In the genomic region with DNA sequence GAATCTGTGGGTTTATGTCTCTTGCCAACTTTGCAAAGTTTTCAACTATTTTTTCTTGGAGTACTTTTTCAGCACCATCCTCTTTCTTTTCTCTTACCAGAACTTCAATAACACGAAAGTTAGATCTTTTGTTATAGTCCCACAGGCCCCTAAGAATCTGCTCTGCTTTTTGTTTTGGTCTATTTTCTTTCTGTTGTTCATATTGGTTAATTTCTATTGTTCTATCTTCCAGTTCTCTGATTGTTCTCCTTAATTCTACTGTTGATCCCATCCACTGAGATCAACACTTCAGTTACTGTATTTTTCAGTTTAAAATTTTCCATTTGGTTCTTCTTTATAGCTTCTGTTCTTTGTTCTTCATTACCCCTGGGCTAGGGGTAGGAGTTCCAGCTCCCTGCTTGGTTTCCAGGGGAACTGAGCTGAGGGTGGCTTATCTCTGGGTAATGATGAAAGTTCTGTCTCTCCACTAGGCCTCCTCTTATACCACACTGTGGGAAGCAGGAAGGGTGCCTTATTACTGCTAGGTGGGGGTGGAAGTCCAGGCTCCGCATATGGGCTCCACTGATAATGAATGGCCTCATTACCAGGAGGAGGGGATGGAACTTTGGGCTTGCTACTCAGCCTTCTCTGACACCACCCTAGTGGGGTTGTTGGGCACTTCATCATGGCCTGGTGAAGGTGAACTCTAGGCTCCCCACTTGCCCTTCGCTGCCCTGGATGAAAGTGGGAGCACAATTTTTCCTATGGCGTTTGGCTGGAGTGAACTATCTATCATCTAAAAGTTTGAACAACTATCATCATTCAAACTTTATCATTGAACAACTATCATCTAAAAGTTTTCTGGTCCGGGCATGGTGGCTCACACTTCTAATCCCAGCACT, we compare ENCODE assay signal across 1 cellular context.
A peak's percentile ranks its signal among the peaks of the same experiment; 100 is the strongest.
TF ChIP-seq lines count a peak whose summit lies in the region.

No MANE protein-coding gene starts in this region.

TF ChIP-seq in K562, 482 proteins besides CTCF, POLR2A, EP300 and RAD21 (continued from another document and continues in another):
- TF ChIP-seq, protein P1, sequence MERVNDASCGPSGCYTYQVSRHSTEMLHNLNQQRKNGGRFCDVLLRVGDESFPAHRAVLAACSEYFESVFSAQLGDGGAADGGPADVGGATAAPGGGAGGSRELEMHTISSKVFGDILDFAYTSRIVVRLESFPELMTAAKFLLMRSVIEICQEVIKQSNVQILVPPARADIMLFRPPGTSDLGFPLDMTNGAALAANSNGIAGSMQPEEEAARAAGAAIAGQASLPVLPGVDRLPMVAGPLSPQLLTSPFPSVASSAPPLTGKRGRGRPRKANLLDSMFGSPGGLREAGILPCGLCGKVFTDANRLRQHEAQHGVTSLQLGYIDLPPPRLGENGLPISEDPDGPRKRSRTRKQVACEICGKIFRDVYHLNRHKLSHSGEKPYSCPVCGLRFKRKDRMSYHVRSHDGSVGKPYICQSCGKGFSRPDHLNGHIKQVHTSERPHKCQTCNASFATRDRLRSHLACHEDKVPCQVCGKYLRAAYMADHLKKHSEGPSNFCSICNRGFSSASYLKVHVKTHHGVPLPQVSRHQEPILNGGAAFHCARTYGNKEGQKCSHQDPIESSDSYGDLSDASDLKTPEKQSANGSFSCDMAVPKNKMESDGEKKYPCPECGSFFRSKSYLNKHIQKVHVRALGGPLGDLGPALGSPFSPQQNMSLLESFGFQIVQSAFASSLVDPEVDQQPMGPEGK (CRISPR knock-in tag; IDR thresholded peaks at IDR 0.05; ENCODE audit: borderline replicate concordance): no peak
- TF ChIP-seq NCOA6 (IDR thresholded peaks at IDR 0.05): no peak
- TF ChIP-seq, protein P2, sequence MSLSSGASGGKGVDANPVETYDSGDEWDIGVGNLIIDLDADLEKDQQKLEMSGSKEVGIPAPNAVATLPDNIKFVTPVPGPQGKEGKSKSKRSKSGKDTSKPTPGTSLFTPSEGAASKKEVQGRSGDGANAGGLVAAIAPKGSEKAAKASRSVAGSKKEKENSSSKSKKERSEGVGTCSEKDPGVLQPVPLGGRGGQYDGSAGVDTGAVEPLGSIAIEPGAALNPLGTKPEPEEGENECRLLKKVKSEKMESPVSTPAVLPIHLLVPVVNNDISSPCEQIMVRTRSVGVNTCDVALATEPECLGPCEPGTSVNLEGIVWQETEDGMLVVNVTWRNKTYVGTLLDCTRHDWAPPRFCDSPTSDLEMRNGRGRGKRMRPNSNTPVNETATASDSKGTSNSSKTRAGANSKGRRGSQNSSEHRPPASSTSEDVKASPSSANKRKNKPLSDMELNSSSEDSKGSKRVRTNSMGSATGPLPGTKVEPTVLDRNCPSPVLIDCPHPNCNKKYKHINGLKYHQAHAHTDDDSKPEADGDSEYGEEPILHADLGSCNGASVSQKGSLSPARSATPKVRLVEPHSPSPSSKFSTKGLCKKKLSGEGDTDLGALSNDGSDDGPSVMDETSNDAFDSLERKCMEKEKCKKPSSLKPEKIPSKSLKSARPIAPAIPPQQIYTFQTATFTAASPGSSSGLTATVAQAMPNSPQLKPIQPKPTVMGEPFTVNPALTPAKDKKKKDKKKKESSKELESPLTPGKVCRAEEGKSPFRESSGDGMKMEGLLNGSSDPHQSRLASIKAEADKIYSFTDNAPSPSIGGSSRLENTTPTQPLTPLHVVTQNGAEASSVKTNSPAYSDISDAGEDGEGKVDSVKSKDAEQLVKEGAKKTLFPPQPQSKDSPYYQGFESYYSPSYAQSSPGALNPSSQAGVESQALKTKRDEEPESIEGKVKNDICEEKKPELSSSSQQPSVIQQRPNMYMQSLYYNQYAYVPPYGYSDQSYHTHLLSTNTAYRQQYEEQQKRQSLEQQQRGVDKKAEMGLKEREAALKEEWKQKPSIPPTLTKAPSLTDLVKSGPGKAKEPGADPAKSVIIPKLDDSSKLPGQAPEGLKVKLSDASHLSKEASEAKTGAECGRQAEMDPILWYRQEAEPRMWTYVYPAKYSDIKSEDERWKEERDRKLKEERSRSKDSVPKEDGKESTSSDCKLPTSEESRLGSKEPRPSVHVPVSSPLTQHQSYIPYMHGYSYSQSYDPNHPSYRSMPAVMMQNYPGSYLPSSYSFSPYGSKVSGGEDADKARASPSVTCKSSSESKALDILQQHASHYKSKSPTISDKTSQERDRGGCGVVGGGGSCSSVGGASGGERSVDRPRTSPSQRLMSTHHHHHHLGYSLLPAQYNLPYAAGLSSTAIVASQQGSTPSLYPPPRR (CRISPR knock-in tag; IDR thresholded peaks at IDR 0.05; ENCODE audit: borderline replicate concordance): no peak
- no peak; the same call in none of the 2 replicates for TF ChIP-seq NFRKB (IDR thresholded peaks at IDR 0.05; ENCODE audit: low read depth)
- TF ChIP-seq ZNF695 (CRISPR knock-in tag; IDR thresholded peaks at IDR 0.05): no peak
- TF ChIP-seq, protein P3, sequence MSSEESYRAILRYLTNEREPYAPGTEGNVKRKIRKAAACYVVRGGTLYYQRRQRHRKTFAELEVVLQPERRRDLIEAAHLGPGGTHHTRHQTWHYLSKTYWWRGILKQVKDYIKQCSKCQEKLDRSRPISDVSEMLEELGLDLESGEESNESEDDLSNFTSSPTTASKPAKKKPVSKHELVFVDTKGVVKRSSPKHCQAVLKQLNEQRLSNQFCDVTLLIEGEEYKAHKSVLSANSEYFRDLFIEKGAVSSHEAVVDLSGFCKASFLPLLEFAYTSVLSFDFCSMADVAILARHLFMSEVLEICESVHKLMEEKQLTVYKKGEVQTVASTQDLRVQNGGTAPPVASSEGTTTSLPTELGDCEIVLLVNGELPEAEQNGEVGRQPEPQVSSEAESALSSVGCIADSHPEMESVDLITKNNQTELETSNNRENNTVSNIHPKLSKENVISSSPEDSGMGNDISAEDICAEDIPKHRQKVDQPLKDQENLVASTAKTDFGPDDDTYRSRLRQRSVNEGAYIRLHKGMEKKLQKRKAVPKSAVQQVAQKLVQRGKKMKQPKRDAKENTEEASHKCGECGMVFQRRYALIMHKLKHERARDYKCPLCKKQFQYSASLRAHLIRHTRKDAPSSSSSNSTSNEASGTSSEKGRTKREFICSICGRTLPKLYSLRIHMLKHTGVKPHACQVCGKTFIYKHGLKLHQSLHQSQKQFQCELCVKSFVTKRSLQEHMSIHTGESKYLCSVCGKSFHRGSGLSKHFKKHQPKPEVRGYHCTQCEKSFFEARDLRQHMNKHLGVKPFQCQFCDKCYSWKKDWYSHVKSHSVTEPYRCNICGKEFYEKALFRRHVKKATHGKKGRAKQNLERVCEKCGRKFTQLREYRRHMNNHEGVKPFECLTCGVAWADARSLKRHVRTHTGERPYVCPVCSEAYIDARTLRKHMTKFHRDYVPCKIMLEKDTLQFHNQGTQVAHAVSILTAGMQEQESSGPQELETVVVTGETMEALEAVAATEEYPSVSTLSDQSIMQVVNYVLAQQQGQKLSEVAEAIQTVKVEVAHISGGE (CRISPR knock-in tag; IDR thresholded peaks at IDR 0.05): peak in 1 of 3 experiments; percentile 88; a peak in 2 of 6 replicates
- TF ChIP-seq, protein P4, sequence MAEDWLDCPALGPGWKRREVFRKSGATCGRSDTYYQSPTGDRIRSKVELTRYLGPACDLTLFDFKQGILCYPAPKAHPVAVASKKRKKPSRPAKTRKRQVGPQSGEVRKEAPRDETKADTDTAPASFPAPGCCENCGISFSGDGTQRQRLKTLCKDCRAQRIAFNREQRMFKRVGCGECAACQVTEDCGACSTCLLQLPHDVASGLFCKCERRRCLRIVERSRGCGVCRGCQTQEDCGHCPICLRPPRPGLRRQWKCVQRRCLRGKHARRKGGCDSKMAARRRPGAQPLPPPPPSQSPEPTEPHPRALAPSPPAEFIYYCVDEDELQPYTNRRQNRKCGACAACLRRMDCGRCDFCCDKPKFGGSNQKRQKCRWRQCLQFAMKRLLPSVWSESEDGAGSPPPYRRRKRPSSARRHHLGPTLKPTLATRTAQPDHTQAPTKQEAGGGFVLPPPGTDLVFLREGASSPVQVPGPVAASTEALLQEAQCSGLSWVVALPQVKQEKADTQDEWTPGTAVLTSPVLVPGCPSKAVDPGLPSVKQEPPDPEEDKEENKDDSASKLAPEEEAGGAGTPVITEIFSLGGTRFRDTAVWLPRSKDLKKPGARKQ (CRISPR knock-in tag; IDR thresholded peaks at IDR 0.05): no peak
- TF ChIP-seq, protein P5, sequence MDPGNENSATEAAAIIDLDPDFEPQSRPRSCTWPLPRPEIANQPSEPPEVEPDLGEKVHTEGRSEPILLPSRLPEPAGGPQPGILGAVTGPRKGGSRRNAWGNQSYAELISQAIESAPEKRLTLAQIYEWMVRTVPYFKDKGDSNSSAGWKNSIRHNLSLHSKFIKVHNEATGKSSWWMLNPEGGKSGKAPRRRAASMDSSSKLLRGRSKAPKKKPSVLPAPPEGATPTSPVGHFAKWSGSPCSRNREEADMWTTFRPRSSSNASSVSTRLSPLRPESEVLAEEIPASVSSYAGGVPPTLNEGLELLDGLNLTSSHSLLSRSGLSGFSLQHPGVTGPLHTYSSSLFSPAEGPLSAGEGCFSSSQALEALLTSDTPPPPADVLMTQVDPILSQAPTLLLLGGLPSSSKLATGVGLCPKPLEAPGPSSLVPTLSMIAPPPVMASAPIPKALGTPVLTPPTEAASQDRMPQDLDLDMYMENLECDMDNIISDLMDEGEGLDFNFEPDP (CRISPR knock-in tag; IDR thresholded peaks at IDR 0.05): no peak
- TF ChIP-seq, protein P6, sequence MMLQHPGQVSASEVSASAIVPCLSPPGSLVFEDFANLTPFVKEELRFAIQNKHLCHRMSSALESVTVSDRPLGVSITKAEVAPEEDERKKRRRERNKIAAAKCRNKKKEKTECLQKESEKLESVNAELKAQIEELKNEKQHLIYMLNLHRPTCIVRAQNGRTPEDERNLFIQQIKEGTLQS (IDR thresholded peaks at IDR 0.05): peak; percentile 90
- TF ChIP-seq, protein P6 (CRISPR knock-in tag; conservative IDR thresholded peaks at IDR 0.05): peak; percentile 77; the same call in 1 of the 2 replicates
- TF ChIP-seq HIVEP1 (CRISPR knock-in tag; IDR thresholded peaks at IDR 0.05): 0 out of 2 replicates have a peak, but pooled peaks have one; percentile 61
- TF ChIP-seq SNRNP70 (optimal IDR thresholded peaks at IDR 0.05; ENCODE audit: low read depth, low read length): no peak
- TF ChIP-seq KLF13 (tag; IDR thresholded peaks at IDR 0.05; ENCODE audit: borderline replicate concordance, low read depth): no peak
- no peak for TF ChIP-seq RBM39 (optimal IDR thresholded peaks at IDR 0.05; ENCODE audit: low read depth, low read length)
- TF ChIP-seq NFYB (IDR thresholded peaks at IDR 0.05; ENCODE audit: extremely low read depth, insufficient read length): no peak
- no peak for TF ChIP-seq ZNF764 (CRISPR knock-in tag; IDR thresholded peaks at IDR 0.05; ENCODE audit: low read depth)
- no peak for TF ChIP-seq ARID2 (IDR thresholded peaks at IDR 0.05)
- no peak for TF ChIP-seq GTF2F1 (IDR thresholded peaks at IDR 0.05; ENCODE audit: low read depth, low read length)
- peak; percentile 62 for TF ChIP-seq GABPA (tag; conservative IDR thresholded peaks at IDR 0.05; ENCODE audit: low read depth)
- no peak for TF ChIP-seq RBM34 (IDR thresholded peaks at IDR 0.05; ENCODE audit: borderline replicate concordance, insufficient read depth, low read length)
- TF ChIP-seq, protein P7, sequence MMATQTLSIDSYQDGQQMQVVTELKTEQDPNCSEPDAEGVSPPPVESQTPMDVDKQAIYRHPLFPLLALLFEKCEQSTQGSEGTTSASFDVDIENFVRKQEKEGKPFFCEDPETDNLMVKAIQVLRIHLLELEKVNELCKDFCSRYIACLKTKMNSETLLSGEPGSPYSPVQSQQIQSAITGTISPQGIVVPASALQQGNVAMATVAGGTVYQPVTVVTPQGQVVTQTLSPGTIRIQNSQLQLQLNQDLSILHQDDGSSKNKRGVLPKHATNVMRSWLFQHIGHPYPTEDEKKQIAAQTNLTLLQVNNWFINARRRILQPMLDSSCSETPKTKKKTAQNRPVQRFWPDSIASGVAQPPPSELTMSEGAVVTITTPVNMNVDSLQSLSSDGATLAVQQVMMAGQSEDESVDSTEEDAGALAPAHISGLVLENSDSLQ (IDR thresholded peaks at IDR 0.05): peak; percentile 60
- peak; percentile 97 for TF ChIP-seq MTA3 (IDR thresholded peaks at IDR 0.05; ENCODE audit: borderline replicate concordance)
- TF ChIP-seq, protein P8, sequence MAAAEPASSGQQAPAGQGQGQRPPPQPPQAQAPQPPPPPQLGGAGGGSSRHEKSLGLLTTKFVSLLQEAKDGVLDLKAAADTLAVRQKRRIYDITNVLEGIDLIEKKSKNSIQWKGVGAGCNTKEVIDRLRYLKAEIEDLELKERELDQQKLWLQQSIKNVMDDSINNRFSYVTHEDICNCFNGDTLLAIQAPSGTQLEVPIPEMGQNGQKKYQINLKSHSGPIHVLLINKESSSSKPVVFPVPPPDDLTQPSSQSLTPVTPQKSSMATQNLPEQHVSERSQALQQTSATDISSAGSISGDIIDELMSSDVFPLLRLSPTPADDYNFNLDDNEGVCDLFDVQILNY (CRISPR knock-in tag; IDR thresholded peaks at IDR 0.05): no peak
- TF ChIP-seq ZNF263 (CRISPR knock-in tag; IDR thresholded peaks at IDR 0.05; ENCODE audit: borderline replicate concordance): peak; percentile 57; the same call in 1 of the 2 replicates
- TF ChIP-seq ZNF146 (CRISPR knock-in tag; IDR thresholded peaks at IDR 0.05; ENCODE audit: unreplicated experiment): no peak
- no peak for TF ChIP-seq PRMT5 (CRISPR knock-in tag; IDR thresholded peaks at IDR 0.05)
- peak; percentile 91 to 93 for TF ChIP-seq MAZ (CRISPR knock-in tag; conservative IDR thresholded peaks at IDR 0.05 in 1 of 2, IDR thresholded peaks at IDR 0.05 in 1 of 2)
- peak; percentile 67 for TF ChIP-seq BHLHE40 (IDR thresholded peaks at IDR 0.05; ENCODE audit: low read length)
- TF ChIP-seq, protein P9, sequence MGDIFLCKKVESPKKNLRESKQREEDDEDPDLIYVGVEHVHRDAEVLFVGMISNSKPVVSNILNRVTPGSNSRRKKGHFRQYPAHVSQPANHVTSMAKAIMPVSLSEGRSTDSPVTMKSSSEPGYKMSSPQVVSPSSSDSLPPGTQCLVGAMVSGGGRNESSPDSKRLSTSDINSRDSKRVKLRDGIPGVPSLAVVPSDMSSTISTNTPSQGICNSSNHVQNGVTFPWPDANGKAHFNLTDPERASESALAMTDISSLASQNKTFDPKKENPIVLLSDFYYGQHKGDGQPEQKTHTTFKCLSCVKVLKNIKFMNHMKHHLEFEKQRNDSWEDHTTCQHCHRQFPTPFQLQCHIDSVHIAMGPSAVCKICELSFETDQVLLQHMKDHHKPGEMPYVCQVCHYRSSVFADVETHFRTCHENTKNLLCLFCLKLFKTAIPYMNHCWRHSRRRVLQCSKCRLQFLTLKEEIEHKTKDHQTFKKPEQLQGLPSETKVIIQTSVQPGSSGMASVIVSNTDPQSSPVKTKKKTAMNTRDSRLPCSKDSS (IDR thresholded peaks at IDR 0.05; ENCODE audit: low read depth, partially characterized antibody): no peak
- TF ChIP-seq, protein P10, sequence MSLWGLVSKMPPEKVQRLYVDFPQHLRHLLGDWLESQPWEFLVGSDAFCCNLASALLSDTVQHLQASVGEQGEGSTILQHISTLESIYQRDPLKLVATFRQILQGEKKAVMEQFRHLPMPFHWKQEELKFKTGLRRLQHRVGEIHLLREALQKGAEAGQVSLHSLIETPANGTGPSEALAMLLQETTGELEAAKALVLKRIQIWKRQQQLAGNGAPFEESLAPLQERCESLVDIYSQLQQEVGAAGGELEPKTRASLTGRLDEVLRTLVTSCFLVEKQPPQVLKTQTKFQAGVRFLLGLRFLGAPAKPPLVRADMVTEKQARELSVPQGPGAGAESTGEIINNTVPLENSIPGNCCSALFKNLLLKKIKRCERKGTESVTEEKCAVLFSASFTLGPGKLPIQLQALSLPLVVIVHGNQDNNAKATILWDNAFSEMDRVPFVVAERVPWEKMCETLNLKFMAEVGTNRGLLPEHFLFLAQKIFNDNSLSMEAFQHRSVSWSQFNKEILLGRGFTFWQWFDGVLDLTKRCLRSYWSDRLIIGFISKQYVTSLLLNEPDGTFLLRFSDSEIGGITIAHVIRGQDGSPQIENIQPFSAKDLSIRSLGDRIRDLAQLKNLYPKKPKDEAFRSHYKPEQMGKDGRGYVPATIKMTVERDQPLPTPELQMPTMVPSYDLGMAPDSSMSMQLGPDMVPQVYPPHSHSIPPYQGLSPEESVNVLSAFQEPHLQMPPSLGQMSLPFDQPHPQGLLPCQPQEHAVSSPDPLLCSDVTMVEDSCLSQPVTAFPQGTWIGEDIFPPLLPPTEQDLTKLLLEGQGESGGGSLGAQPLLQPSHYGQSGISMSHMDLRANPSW (CRISPR knock-in tag; IDR thresholded peaks at IDR 0.05): no peak
